In the genomic region with DNA sequence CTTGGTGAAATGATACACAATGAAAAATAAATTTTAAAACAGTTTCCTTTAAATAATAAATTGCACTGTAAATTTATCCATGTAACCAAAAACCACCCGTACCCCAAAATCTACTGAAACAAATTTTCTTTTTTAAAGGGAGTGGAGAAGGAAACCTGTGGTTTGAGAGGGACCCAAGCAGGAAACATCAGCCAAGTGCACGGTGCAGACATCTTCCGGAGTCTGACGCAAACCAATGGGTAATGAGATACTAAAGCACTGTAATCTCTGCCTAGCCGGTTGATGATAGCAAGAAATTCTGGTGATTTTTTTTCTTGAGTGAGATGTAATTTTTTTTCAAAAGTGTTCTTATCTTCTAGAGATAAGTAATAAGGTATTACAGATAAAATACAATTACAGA, we compare ENCODE assay signal across 13 cellular contexts.
DNase-seq lines count a peak whose midpoint lies in the region; ATAC-seq and TF ChIP-seq lines count a peak whose summit lies in the region.
"Had no signal": no experiment of that assay in that cellular context is flagged by ENCODE, and none has a peak within 500 bp of the region (broad histone marks: within the 10 kb centered on the region; RNA-seq: fewer than 3 reads in every experiment).

No MANE protein-coding gene starts in this region.

- DNase-seq in T-helper 22 cell (ENCODE audit: low read depth) (peak; percentile 52), RWPE1 (ENCODE audit: low spot score) (no peak), DMS 273 (lab: John Stamatoyannopoulos, UW; ENCODE audit: unreplicated experiment) (no peak), OCI-M1 (lab: John Stamatoyannopoulos, UW) (no peak)
- peak; percentile 71 for DNase-seq in activated naive CD4-positive, alpha-beta T cell treated with anti-CD3 and anti-CD28 coated beads, Interleukin-2, amount 10 ng/mL, durations not matched to agents 7 days and 5 days
- DNase-seq in stimulated activated CD4-positive, alpha-beta T cell treated with anti-CD3 and anti-CD28 coated beads, Interleukin-2, amount 100 ng/mL, for 24 hours = peak; percentile 17 to 31
- DNase-seq: DMS 273 treated with DMSO at 0.1 percent for 48 hours, IMR-90, left ventricle myocardium inferior, NCI-H526 treated with DMSO at 0.1 percent for 48 hours, stomach had no signal

- H3K27ac Mint-ChIP-seq in activated naive CD4-positive, alpha-beta T cell treated with anti-CD3 and anti-CD28 coated beads, Interleukin-2, amount 10 ng/mL, durations not matched to agents 7 days and 5 days = peak overlapping the region; percentile 89

- H3K4me1 Mint-ChIP-seq in activated naive CD4-positive, alpha-beta T cell treated with anti-CD3 and anti-CD28 coated beads, Interleukin-2, amount 10 ng/mL, durations not matched to agents 7 days and 5 days = peaks cover 66% of the 10 kb centered on the region

- no peak for TF ChIP-seq CTCF in RWPE1 (conservative IDR thresholded peaks at IDR 0.05; ENCODE audit: low read depth)

- no peaks in the 10 kb centered on the region for H3K27me3 Mint-ChIP-seq in activated naive CD4-positive, alpha-beta T cell treated with anti-CD3 and anti-CD28 coated beads, Interleukin-2, amount 10 ng/mL, durations not matched to agents 7 days and 5 days

- TF ChIP-seq POLR2A in GM18505 (IDR thresholded peaks at IDR 0.05; ENCODE audit: borderline replicate concordance, extremely low read depth, insufficient read depth, insufficient read length) = no peak

- CTCF ChIA-PET in activated naive CD4-positive, alpha-beta T cell treated with anti-CD3 and anti-CD28 coated beads, Interleukin-2, amount 10 ng/mL, durations not matched to agents 7 days and 5 days (lab: Charles Lee) = no interaction called here
- CTCF ChIA-PET in RWPE1 (lab: Yijun Ruan, JAX) = no interaction called here

- POLR2A ChIA-PET in RWPE1 (lab: Yijun Ruan, JAX; ENCODE audit: low non-redundant PET) = no interaction called here

- H3K27ac ChIP-seq in RWPE1 = no peak overlapping the region
- H3K27ac ChIP-seq: left ventricle myocardium inferior, stomach had no signal

- H3K4me3 Mint-ChIP-seq in activated naive CD4-positive, alpha-beta T cell treated with anti-CD3 and anti-CD28 coated beads, Interleukin-2, amount 10 ng/mL, durations not matched to agents 7 days and 5 days = peak overlapping the region; percentile 39

- H3K9me3 Mint-ChIP-seq in activated naive CD4-positive, alpha-beta T cell treated with anti-CD3 and anti-CD28 coated beads, Interleukin-2, amount 10 ng/mL, durations not matched to agents 7 days and 5 days = no peaks in the 10 kb centered on the region

- peak; percentile 40 for ATAC-seq in GM18909 (IDR thresholded peaks at IDR 0.05; ENCODE audit: poor library complexity, unreplicated experiment)
- no peak for ATAC-seq in GM18505 (IDR thresholded peaks at IDR 0.05; ENCODE audit: unreplicated experiment)

- H3K36me3 Mint-ChIP-seq in activated naive CD4-positive, alpha-beta T cell treated with anti-CD3 and anti-CD28 coated beads, Interleukin-2, amount 10 ng/mL, durations not matched to agents 7 days and 5 days = peaks cover 19% of the 10 kb centered on the region

Comparison
In these comparisons a context has a peak if more than half of its experiments do, and no peak if none do; other contexts are left out.
1. DNase-seq: peak in T-helper 22 cell (single experiment), activated naive CD4-positive, alpha-beta T cell treated with anti-CD3 and anti-CD28 coated beads, Interleukin-2, amount 10 ng/mL, durations not matched to agents 7 days and 5 days (single experiment) and stimulated activated CD4-positive, alpha-beta T cell treated with anti-CD3 and anti-CD28 coated beads, Interleukin-2, amount 100 ng/mL, for 24 hours (2 of 2); none in RWPE1 (single experiment), DMS 273 (single experiment) and OCI-M1 (single experiment).